ENCODE assay signal across 9 cellular contexts in the genomic region with DNA sequence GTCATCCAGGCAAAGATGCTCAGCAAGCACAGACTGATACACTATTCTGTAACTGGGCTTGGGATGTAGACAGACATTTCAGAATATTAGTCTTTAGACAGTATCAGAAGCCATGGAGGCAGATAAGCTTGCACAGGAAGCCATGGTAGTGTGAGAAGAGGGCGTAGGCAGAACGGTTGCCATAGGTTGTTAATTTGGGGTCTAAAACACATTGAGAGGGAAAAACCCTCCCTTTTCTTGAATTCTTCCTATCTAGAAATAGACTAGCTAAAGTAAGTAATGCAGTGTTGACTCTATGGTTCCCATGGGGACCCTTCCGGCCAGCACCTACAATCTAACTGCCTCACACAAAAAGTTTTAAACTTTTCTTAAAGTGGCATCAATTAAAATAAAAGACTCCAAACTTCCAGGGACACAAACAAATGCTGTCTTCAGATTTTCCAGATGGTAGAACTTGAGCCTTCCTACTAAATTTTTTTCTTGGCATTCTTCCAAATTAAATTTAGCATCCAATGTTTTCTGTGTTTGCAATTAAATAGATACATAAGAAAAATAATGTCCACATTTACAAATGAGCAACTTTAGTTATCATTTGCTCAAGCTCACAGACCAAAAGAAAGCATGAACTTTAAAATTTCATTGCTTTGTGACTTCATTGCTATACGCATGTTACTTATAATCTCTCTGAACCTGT. TPM values are rescaled to one million over a fixed set of nuclear protein-coding genes. Genes with fewer than 3 reads are reported as not detected.
DNase-seq lines count a peak whose midpoint lies in the region; ATAC-seq and TF ChIP-seq lines count a peak whose summit lies in the region.
"Had no signal": no experiment of that assay in that cellular context is flagged by ENCODE, and none has a peak within 500 bp of the region (broad histone marks: within the 10 kb centered on the region; RNA-seq: fewer than 3 reads in every experiment).

No MANE protein-coding gene starts in this region.

- H3K4me3 ChIP-seq in cardiac muscle cell: peak overlapping the region; percentile 51

- no peaks in the 10 kb centered on the region for H3K9me3 ChIP-seq in cardiac muscle cell (ENCODE audit: low read depth)

- H3K27ac Mint-ChIP-seq in activated CD4-positive, alpha-beta memory T cell treated with anti-CD3 and anti-CD28 coated beads, Interleukin-2, amount 10 ng/mL, durations not matched to agents 7 days and 5 days: peak overlapping the region; percentile 14
- H3K27ac Mint-ChIP-seq in immature natural killer cell (peak overlapping the region in 5 of 6 donors; percentile 58 to 83 (median 77)), type B pancreatic cell (peak overlapping the region; percentile 68)

- intact Hi-C loops in cardiac septum (cut with DNase I) (no loop called here), posterior cingulate gyrus (cut with DNase I) (no loop called here)

- peaks cover 35% of the 10 kb centered on the region for H3K36me3 Mint-ChIP-seq in activated CD4-positive, alpha-beta memory T cell treated with anti-CD3 and anti-CD28 coated beads, Interleukin-2, amount 10 ng/mL, durations not matched to agents 7 days and 5 days (ENCODE audit: low read depth)
- peaks cover 13 to 27% (median 15%) of the 10 kb centered on the region in 3 donors for H3K36me3 Mint-ChIP-seq in immature natural killer cell
- peaks cover 23% of the 10 kb centered on the region for H3K36me3 Mint-ChIP-seq in type B pancreatic cell

- peaks cover 34% of the 10 kb centered on the region for H3K36me3 ChIP-seq in cardiac muscle cell

- no peaks in the 10 kb centered on the region for H3K27me3 Mint-ChIP-seq in activated CD4-positive, alpha-beta memory T cell treated with anti-CD3 and anti-CD28 coated beads, Interleukin-2, amount 10 ng/mL, durations not matched to agents 7 days and 5 days
- H3K27me3 Mint-ChIP-seq in immature natural killer cell (ENCODE audit: low read depth in 3 of 3) (peaks cover 10 to 15% (median 12%) of the 10 kb centered on the region in 3 donors), type B pancreatic cell (no peaks in the 10 kb centered on the region)

- TF ChIP-seq CTCF in cardiac muscle cell (IDR thresholded peaks at IDR 0.05; ENCODE audit: low read depth, low read length) (no peak), type B pancreatic cell (conservative IDR thresholded peaks at IDR 0.05) (no peak)

- no peaks in the 10 kb centered on the region for H3K9me3 Mint-ChIP-seq in activated CD4-positive, alpha-beta memory T cell treated with anti-CD3 and anti-CD28 coated beads, Interleukin-2, amount 10 ng/mL, durations not matched to agents 7 days and 5 days
- H3K9me3 Mint-ChIP-seq in immature natural killer cell (no peaks in the 10 kb centered on the region), type B pancreatic cell (no peaks in the 10 kb centered on the region)

- H3K4me3 Mint-ChIP-seq in activated CD4-positive, alpha-beta memory T cell treated with anti-CD3 and anti-CD28 coated beads, Interleukin-2, amount 10 ng/mL, durations not matched to agents 7 days and 5 days: peak overlapping the region; percentile 21
- H3K4me3 Mint-ChIP-seq in immature natural killer cell (peak overlapping the region; percentile 23 to 84 (median 33)), type B pancreatic cell (peak overlapping the region; percentile 87)

- POLR2A ChIA-PET in activated CD4-positive, alpha-beta memory T cell treated with anti-CD3 and anti-CD28 coated beads, Interleukin-2, amount 10 ng/mL, durations not matched to agents 7 days and 5 days (lab: Charles Lee): interaction anchor here (0.8 to 3.5 kb wide), 9 partner anchors 9 to 74 kb away, joined by 3 to 78 read pairs (median 5); a partner anchor contains a TSS

- peaks cover 30% of the 10 kb centered on the region for H3K4me1 Mint-ChIP-seq in activated CD4-positive, alpha-beta memory T cell treated with anti-CD3 and anti-CD28 coated beads, Interleukin-2, amount 10 ng/mL, durations not matched to agents 7 days and 5 days
- H3K4me1 Mint-ChIP-seq in immature natural killer cell (peaks cover 24 to 32% of the 10 kb centered on the region in 2 donors), type B pancreatic cell (ENCODE audit: unreplicated experiment) (peaks cover 33% of the 10 kb centered on the region)

- H3K27me3 ChIP-seq in cardiac muscle cell: no peaks in the 10 kb centered on the region

- no peak overlapping the region for H3K27ac ChIP-seq in cardiac muscle cell

- CTCF ChIA-PET in activated CD4-positive, alpha-beta memory T cell treated with anti-CD3 and anti-CD28 coated beads, Interleukin-2, amount 10 ng/mL, durations not matched to agents 7 days and 5 days (lab: Charles Lee): interaction anchor here (1.0 to 5.6 kb wide), 4 partner anchors 35 to 337 kb away, joined by 3 to 29 read pairs (median 7); a partner anchor contains a TSS

- DNase-seq in cardiac muscle cell (ENCODE audit: low read depth in 1 of 2, low spot score in 1 of 2): peak in 1 of 2 donors; percentile 2
- DNase-seq in cardiac septum (ENCODE audit: low spot score): no peak
- no peak for DNase-seq in activated CD4-positive, alpha-beta memory T cell treated with anti-CD3 and anti-CD28 coated beads, Interleukin-2, amount 10 ng/mL, durations not matched to agents 7 days and 5 days
- no peak for DNase-seq in immature natural killer cell
- no peak for DNase-seq in type B pancreatic cell (ENCODE audit: extremely low spot score, unreplicated experiment)
- no peak for DNase-seq in posterior cingulate gyrus
- DNase-seq in kidney tubule cell (ENCODE audit: low spot score): no peak
- DNase-seq: central memory CD4-positive, alpha-beta T cell had no signal

- ATAC-seq in HG03457 (IDR thresholded peaks at IDR 0.05; ENCODE audit: unreplicated experiment): no peak

- H3K4me1 ChIP-seq in cardiac muscle cell (ENCODE audit: low read depth): peaks cover 10% of the 10 kb centered on the region

RNA-seq across cellular contexts. Expression of a gene that starts 1.9 kb away (rescaled TPM):
- total RNA-seq in cardiac muscle cell (63.2 and 78.5 TPM in 2 replicates), cardiac septum (46.7 TPM), type B pancreatic cell (ENCODE audit: low replicate concordance) (52.2 and 69.5 TPM in 2 replicates)
- polyA plus RNA-seq in cardiac muscle cell (76.1 and 89.6 TPM in 2 replicates), immature natural killer cell (10 to 100 TPM; 37.7 to 57.7 (median 39.6) TPM)
- 10 to 100 TPM; 35.4 to 36.5 TPM for total RNA-seq in activated CD4-positive, alpha-beta memory T cell treated with anti-CD3 and anti-CD28 coated beads, Interleukin-2, amount 10 ng/mL, durations not matched to agents 7 days and 5 days

RNA-seq across cellular contexts. Expression of a gene that starts 2.1 kb away (rescaled TPM):
- total RNA-seq in cardiac muscle cell (3.9 and 6.9 TPM in 2 replicates), cardiac septum (1.6 TPM), type B pancreatic cell (ENCODE audit: low replicate concordance) (2.3 and 8.0 TPM in 2 replicates)
- polyA plus RNA-seq in cardiac muscle cell (12.9 and 13.3 TPM in 2 replicates), immature natural killer cell (under 1 TPM in 1 of 3 donors, not detected in 2; 0.19 TPM)
- 1 to 10 TPM in 1 of 2 experiments, under 1 TPM in 1; 0.91 to 1.1 TPM for total RNA-seq in activated CD4-positive, alpha-beta memory T cell treated with anti-CD3 and anti-CD28 coated beads, Interleukin-2, amount 10 ng/mL, durations not matched to agents 7 days and 5 days

RNA-seq across cellular contexts. Expression of a gene that starts 29.3 kb away (rescaled TPM):
- total RNA-seq in cardiac muscle cell (13.8 and 18.7 TPM in 2 replicates), cardiac septum (6.5 TPM), type B pancreatic cell (ENCODE audit: low replicate concordance) (7.2 and 34.1 TPM in 2 replicates)
- polyA plus RNA-seq in cardiac muscle cell (37.2 and 42.5 TPM in 2 replicates), immature natural killer cell (1 to 10 TPM; 1.3 to 6.9 (median 2.1) TPM)
- total RNA-seq in activated CD4-positive, alpha-beta memory T cell treated with anti-CD3 and anti-CD28 coated beads, Interleukin-2, amount 10 ng/mL, durations not matched to agents 7 days and 5 days: 1 to 10 TPM; 1.6 to 1.8 TPM

RNA-seq across cellular contexts. Expression of a gene that starts 31.1 kb away (rescaled TPM):
- 8.9 and 9.6 TPM in 2 replicates for total RNA-seq in cardiac muscle cell
- polyA plus RNA-seq in cardiac muscle cell: 26.6 and 35.5 TPM in 2 replicates
- total RNA-seq in cardiac septum: 44.3 TPM
- total RNA-seq in activated CD4-positive, alpha-beta memory T cell treated with anti-CD3 and anti-CD28 coated beads, Interleukin-2, amount 10 ng/mL, durations not matched to agents 7 days and 5 days: 10 to 100 TPM; 27.7 to 28.7 TPM
- 10 to 100 TPM; 22.4 to 35.6 (median 27.7) TPM for polyA plus RNA-seq in immature natural killer cell
- total RNA-seq in type B pancreatic cell (ENCODE audit: low replicate concordance): 16.2 and 20.7 TPM in 2 replicates

Comparison
In these comparisons a context has a peak if more than half of its experiments do, and no peak if none do; other contexts are left out.
1. H3K27ac Mint-ChIP-seq: peak in every context shown above with its lines; median percentile 77 in immature natural killer cell; 68 in type B pancreatic cell; 14 in activated CD4-positive, alpha-beta memory T cell treated with anti-CD3 and anti-CD28 coated beads, Interleukin-2, amount 10 ng/mL, durations not matched to agents 7 days and 5 days.
2. H3K4me3 Mint-ChIP-seq: peak in every context shown above with its lines; median percentile 87 in type B pancreatic cell; 33 in immature natural killer cell; 21 in activated CD4-positive, alpha-beta memory T cell treated with anti-CD3 and anti-CD28 coated beads, Interleukin-2, amount 10 ng/mL, durations not matched to agents 7 days and 5 days.